In genomic region chr7:158016171-158017087, GRCh38 we compare ENCODE assay signal across 8 cellular contexts.
DNase-seq lines count a peak whose midpoint lies in the region; TF ChIP-seq lines count a peak whose summit lies in the region.
"Had no signal": no experiment of that assay in that cellular context is flagged by ENCODE, and none has a peak within 500 bp of the region (broad histone marks: within the 10 kb centered on the region; RNA-seq: fewer than 3 reads in every experiment).

No MANE protein-coding gene starts in this region.

- H3K27ac ChIP-seq in VCaP = peak overlapping the region; percentile 8; the same call in 1 of the 2 replicates

- peak; percentile 60 for DNase-seq in NCI-H1694 (lab: John Stamatoyannopoulos, UW)
- DNase-seq in islet precursor cell = peak; percentile 41
- peak; percentile 70 for DNase-seq in superior temporal gyrus (ENCODE audit: extremely low spot score)
- DNase-seq in RPMI8226 = no peak
- DNase-seq in stimulated activated CD4-positive, alpha-beta T cell treated with anti-CD3 and anti-CD28 coated beads, Interleukin-2, amount 100 ng/mL, for 48 hours = no peak
- DNase-seq in central memory CD4-positive, alpha-beta T cell = no peak
- DNase-seq: naive B cell had no signal

- no peak for TF ChIP-seq CTCF in VCaP (conservative IDR thresholded peaks at IDR 0.05)

Comparison
In these comparisons a context has a peak if more than half of its experiments do, and no peak if none do; other contexts are left out.
1. DNase-seq: peak in NCI-H1694 (single experiment), islet precursor cell (single experiment) and superior temporal gyrus (single experiment); none in RPMI8226 (single experiment), stimulated activated CD4-positive, alpha-beta T cell treated with anti-CD3 and anti-CD28 coated beads, Interleukin-2, amount 100 ng/mL, for 48 hours (0 of 2) and central memory CD4-positive, alpha-beta T cell (single experiment).